ENCODE assay signal across 1 cellular context in genomic region chr2:148643998-148644884, GRCh38.
TF ChIP-seq lines count a peak whose summit lies in the region.

A gene with protein sequence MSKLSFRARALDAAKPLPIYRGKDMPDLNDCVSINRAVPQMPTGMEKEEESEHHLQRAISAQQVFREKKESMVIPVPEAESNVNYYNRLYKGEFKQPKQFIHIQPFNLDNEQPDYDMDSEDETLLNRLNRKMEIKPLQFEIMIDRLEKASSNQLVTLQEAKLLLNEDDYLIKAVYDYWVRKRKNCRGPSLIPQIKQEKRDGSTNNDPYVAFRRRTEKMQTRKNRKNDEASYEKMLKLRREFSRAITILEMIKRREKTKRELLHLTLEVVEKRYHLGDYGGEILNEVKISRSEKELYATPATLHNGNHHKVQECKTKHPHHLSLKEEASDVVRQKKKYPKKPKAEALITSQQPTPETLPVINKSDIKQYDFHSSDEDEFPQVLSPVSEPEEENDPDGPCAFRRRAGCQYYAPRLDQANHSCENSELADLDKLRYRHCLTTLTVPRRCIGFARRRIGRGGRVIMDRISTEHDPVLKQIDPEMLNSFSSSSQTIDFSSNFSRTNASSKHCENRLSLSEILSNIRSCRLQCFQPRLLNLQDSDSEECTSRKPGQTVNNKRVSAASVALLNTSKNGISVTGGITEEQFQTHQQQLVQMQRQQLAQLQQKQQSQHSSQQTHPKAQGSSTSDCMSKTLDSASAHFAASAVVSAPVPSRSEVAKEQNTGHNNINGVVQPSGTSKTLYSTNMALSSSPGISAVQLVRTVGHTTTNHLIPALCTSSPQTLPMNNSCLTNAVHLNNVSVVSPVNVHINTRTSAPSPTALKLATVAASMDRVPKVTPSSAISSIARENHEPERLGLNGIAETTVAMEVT (plus strand): TSS chr2:148644751. CDS start chr2:148645018, 267 bp downstream.

TF ChIP-seq in HEK293, 187 proteins besides CTCF, POLR2A, EP300 and RAD21 (continued from another document):
- TF ChIP-seq, protein P1, sequence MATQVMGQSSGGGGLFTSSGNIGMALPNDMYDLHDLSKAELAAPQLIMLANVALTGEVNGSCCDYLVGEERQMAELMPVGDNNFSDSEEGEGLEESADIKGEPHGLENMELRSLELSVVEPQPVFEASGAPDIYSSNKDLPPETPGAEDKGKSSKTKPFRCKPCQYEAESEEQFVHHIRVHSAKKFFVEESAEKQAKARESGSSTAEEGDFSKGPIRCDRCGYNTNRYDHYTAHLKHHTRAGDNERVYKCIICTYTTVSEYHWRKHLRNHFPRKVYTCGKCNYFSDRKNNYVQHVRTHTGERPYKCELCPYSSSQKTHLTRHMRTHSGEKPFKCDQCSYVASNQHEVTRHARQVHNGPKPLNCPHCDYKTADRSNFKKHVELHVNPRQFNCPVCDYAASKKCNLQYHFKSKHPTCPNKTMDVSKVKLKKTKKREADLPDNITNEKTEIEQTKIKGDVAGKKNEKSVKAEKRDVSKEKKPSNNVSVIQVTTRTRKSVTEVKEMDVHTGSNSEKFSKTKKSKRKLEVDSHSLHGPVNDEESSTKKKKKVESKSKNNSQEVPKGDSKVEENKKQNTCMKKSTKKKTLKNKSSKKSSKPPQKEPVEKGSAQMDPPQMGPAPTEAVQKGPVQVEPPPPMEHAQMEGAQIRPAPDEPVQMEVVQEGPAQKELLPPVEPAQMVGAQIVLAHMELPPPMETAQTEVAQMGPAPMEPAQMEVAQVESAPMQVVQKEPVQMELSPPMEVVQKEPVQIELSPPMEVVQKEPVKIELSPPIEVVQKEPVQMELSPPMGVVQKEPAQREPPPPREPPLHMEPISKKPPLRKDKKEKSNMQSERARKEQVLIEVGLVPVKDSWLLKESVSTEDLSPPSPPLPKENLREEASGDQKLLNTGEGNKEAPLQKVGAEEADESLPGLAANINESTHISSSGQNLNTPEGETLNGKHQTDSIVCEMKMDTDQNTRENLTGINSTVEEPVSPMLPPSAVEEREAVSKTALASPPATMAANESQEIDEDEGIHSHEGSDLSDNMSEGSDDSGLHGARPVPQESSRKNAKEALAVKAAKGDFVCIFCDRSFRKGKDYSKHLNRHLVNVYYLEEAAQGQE (tag by site-specific recombination; IDR thresholded peaks at IDR 0.05): peak; percentile 97
- peak; percentile 85 for TF ChIP-seq YY2 (tag by site-specific recombination; IDR thresholded peaks at IDR 0.05)
- no peak for TF ChIP-seq ZNF658 (tag by site-specific recombination; IDR thresholded peaks at IDR 0.05)
- TF ChIP-seq ZSCAN23 (tag by site-specific recombination; IDR thresholded peaks at IDR 0.05): no peak
- no peak for TF ChIP-seq ZNF670 (tag by site-specific recombination; IDR thresholded peaks at IDR 0.05; ENCODE audit: low read depth)
- peak; percentile 37; the same call in 1 of the 2 replicates for TF ChIP-seq SP3 (tag by site-specific recombination; IDR thresholded peaks at IDR 0.05)
- no peak for TF ChIP-seq ATF2 (tag by site-specific recombination; IDR thresholded peaks at IDR 0.05; ENCODE audit: low read depth)
- TF ChIP-seq, protein P2, sequence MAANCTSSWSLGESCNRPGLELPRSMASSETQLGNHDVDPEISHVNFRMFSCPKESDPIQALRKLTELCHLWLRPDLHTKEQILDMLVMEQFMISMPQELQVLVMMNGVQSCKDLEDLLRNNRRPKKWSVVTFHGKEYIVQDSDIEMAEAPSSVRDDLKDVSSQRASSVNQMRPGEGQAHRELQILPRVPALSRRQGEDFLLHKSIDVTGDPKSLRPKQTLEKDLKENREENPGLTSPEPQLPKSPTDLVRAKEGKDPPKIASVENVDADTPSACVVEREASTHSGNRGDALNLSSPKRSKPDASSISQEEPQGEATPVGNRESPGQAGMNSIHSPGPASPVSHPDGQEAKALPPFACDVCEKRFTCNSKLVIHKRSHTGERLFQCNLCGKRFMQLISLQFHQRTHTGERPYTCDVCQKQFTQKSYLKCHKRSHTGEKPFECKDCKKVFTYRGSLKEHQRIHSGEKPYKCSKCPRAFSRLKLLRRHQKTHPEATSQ (tag by site-specific recombination; IDR thresholded peaks at IDR 0.05): no peak
